ENCODE assay signal across 16 cellular contexts in the genomic region with DNA sequence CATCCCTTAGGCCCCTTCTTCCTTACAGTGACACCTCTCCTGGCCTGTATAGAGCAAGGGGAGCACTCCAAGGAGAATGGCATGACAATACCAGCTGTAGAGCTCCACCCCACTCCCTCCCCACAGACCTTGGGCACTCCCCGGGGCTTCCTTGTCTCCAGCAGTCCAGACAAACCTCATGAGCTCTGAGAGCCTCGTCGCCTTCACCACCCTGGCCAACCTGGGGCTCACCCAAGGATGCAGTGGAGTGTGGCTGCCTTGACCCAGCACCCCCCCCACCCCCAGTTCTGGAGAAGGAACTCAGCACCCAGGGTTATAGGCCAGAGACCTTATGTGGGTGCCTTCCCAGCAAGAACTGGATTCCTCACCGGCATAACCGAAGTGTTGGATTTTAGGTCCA. TPM values are rescaled to one million over a fixed set of nuclear protein-coding genes. Genes with fewer than 3 reads are reported as not detected.
A peak's percentile ranks its signal among the peaks of the same experiment; 100 is the strongest.
DNase-seq lines count a peak whose midpoint lies in the region; ATAC-seq and TF ChIP-seq lines count a peak whose summit lies in the region.
"Had no signal": no experiment of that assay in that cellular context is flagged by ENCODE, and none has a peak within 500 bp of the region (broad histone marks: within the 10 kb centered on the region; RNA-seq: fewer than 3 reads in every experiment).

No MANE protein-coding gene starts in this region.

- TF ChIP-seq CTCF in heart left ventricle (IDR thresholded peaks at IDR 0.05): no peak
- no peak for TF ChIP-seq CTCF in osteocyte (IDR thresholded peaks at IDR 0.05)
- no peak for TF ChIP-seq CTCF in testis (IDR thresholded peaks at IDR 0.05)

- 85 to 91% (median 89%) methylated on average over 5 of the region's 5 CpGs for WGBS in heart left ventricle, 4 donors
- 81% methylated on average over 5 of the region's 5 CpGs for WGBS in testis, 2 donors

- DNase-seq in cardiac septum (ENCODE audit: low spot score) (peak; percentile 26), heart left ventricle (no peak), left colon (no peak), osteocyte (ENCODE audit: extremely low spot score, unreplicated experiment) (peak; percentile 51), testis (peak; percentile 7), posterior cingulate gyrus (no peak)
- DNase-seq: ACHN; CD4-positive, CD25-positive, alpha-beta regulatory T cell; DMS 273 treated with DMSO at 0.1 percent for 48 hours; HCEC 1CT; HFFc6 had no signal

- ATAC-seq in heart left ventricle (no peak), left colon (peak; percentile 23), HG03432 (IDR thresholded peaks at IDR 0.05; ENCODE audit: unreplicated experiment) (no peak), GM21786 (IDR thresholded peaks at IDR 0.05; ENCODE audit: unreplicated experiment) (no peak)

- TF ChIP-seq POLR2A in heart left ventricle (IDR thresholded peaks at IDR 0.05) (no peak), testis (IDR thresholded peaks at IDR 0.05) (no peak)

- no peaks in the 10 kb centered on the region for H3K27me3 ChIP-seq in heart left ventricle
- H3K27me3 ChIP-seq in testis: no peaks in the 10 kb centered on the region

- H3K4me1 Mint-ChIP-seq in osteocyte (ENCODE audit: unreplicated experiment): no peaks in the 10 kb centered on the region
- H3K4me1 Mint-ChIP-seq: CD4-positive, CD25-positive, alpha-beta regulatory T cell had no signal

- peaks cover 0 to 8% (median 0%) of the 10 kb centered on the region in 12 donors for H3K4me1 ChIP-seq in heart left ventricle
- H3K4me1 ChIP-seq in testis: no peaks in the 10 kb centered on the region
- H3K4me1 ChIP-seq: BLaER1 treated with 17β-estradiol and CSF1 and Interleukin-3, amounts not matched to agents 10 nM and 100 nM had no signal

- peaks cover 0 to 2% (median 0%) of the 10 kb centered on the region in 12 donors for H3K9me3 ChIP-seq in heart left ventricle
- H3K9me3 ChIP-seq in testis: no peaks in the 10 kb centered on the region

- H3K27ac ChIP-seq in heart left ventricle (no peak overlapping the region), testis (no peak overlapping the region)
- H3K27ac ChIP-seq: BLaER1 treated with 17β-estradiol and CSF1 and Interleukin-3, amounts not matched to agents 10 nM and 100 nM; HL-60 had no signal

- H3K36me3 ChIP-seq in heart left ventricle (no peaks in the 10 kb centered on the region), testis (ENCODE audit: low read depth, missing control alignments) (no peaks in the 10 kb centered on the region)
- H3K36me3 ChIP-seq: BLaER1 treated with 17β-estradiol and CSF1 and Interleukin-3, amounts not matched to agents 10 nM and 100 nM had no signal

- H3K4me3 ChIP-seq in heart left ventricle (no peak overlapping the region), testis (no peak overlapping the region)
- H3K4me3 ChIP-seq: BLaER1 treated with 17β-estradiol and CSF1 and Interleukin-3, amounts not matched to agents 10 nM and 100 nM had no signal

- no peak overlapping the region for H3K27ac Mint-ChIP-seq in osteocyte (ENCODE audit: unreplicated experiment)
- H3K27ac Mint-ChIP-seq: CD4-positive, CD25-positive, alpha-beta regulatory T cell; HFFc6 had no signal

- peaks cover 5% of the 10 kb centered on the region for H3K9me3 Mint-ChIP-seq in osteocyte (ENCODE audit: unreplicated experiment)

- no peaks in the 10 kb centered on the region for H3K27me3 Mint-ChIP-seq in osteocyte (ENCODE audit: unreplicated experiment)

- H3K4me3 Mint-ChIP-seq in osteocyte (ENCODE audit: unreplicated experiment): no peak overlapping the region
- H3K4me3 Mint-ChIP-seq: CD4-positive, CD25-positive, alpha-beta regulatory T cell; HFFc6 had no signal

- intact Hi-C loops in cardiac septum (cut with DNase I): no loop called here
- intact Hi-C loops in heart left ventricle (cut with DNase I): loop anchor here in 2 of 10 donors (5.0 to 10.0 kb wide), 2 partner anchors 102 to 105 kb away; no protein-coding TSS in a partner anchor
- intact Hi-C loops in left colon (cut with DNase I, micrococcal nuclease): no loop called here
- intact Hi-C loops in testis (cut with DNase I; ENCODE audit: low total_unique reads): no loop called here
- intact Hi-C loops in posterior cingulate gyrus (cut with DNase I): no loop called here

- peaks cover 2% of the 10 kb centered on the region for H3K36me3 Mint-ChIP-seq in osteocyte (ENCODE audit: unreplicated experiment)
- H3K36me3 Mint-ChIP-seq: CD4-positive, CD25-positive, alpha-beta regulatory T cell had no signal

RNA-seq across cellular contexts. Expression of a gene that starts 7.4 kb away (rescaled TPM):
- total RNA-seq in cardiac septum (59.2 TPM), heart left ventricle (10 to 100 TPM in 6 of 9 donors, 1 to 10 TPM in 3; 2.8 to 28.4 (median 13.9) TPM), left colon (10 to 100 TPM; 50.6 to 57.7 TPM), osteocyte (9.8 and 10.7 TPM in 2 replicates), testis (1 to 10 TPM; 2.2 to 2.5 TPM)
- polyA plus RNA-seq in heart left ventricle (10 to 100 TPM in 1 of 2 donors, 1 to 10 TPM in 1; 8.3 to 13.9 TPM), testis (ENCODE audit: insufficient read depth, low read depth, low replicate concordance) (5.3 TPM)
- total RNA-seq: A172; CD4-positive, CD25-positive, alpha-beta regulatory T cell had no signal
- polyA plus RNA-seq: CD4-positive, CD25-positive, alpha-beta regulatory T cell had no signal

Comparison
In these comparisons a context has a peak if more than half of its experiments do, and no peak if none do; other contexts are left out.
1. DNase-seq: peak in cardiac septum (single experiment), osteocyte (single experiment) and testis (single experiment); none in heart left ventricle (0 of 5), left colon (0 of 2) and posterior cingulate gyrus (0 of 10).